Comparison of ENCODE assay signal across 8 cellular contexts in the genomic region with DNA sequence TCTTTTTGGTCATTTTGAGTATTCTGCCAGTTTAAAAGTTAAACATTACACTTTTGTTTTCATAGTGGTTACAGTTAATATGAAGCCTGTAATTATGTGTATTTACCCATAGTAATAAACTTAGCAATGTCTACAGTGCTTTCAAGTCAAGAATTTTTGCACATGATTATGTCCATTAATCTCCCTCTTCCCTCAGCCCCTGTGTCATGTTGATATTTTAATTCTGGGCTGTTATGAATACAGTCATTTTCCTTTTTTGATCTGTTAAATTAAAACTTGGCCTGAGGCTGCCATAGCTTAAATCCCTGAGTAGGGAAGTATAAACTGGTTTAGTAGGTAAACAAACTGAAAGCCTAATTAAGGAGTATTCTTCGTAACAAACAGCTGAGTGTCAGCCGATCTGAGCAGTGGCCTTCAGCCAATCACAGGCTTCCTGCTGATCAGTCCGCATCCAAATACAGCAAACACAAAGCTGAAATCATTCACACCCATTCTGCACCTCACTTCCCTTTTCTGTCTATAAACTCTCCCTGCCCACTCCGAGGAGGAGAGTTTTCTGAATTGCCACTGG. TPM values are rescaled to one million over a fixed set of nuclear protein-coding genes. Genes with fewer than 3 reads are reported as not detected.
DNase-seq lines count a peak whose midpoint lies in the region; ATAC-seq and TF ChIP-seq lines count a peak whose summit lies in the region.

No MANE protein-coding gene starts in this region.

- WGBS in testis, 2 donors: 38 to 45% methylated on average over 4 of the region's 4 CpGs

- no peak overlapping the region for H2AFZ ChIP-seq in PC-9

- BruUV-seq in PC-9 (replicated peaks; lab: Mats Ljungman, UMichigan): no TSS peak

- intact Hi-C loops in PC-9 (cut with micrococcal nuclease; ENCODE audit: unreplicated experiment) (no loop called here), testis (cut with DNase I; ENCODE audit: low total_unique reads) (no loop called here)

- peak; percentile 27 for DNase-seq in DMS153 treated with DMSO at 0.1 percent for 48 hours (lab: John Stamatoyannopoulos, UW; ENCODE audit: unreplicated experiment)
- DNase-seq in PC-9: no peak
- peak; percentile 35 for DNase-seq in iPS-NIHi7 (ENCODE audit: extremely low spot score)
- no peak for DNase-seq in testis

- H3F3A ChIP-seq in PC-9 (ENCODE audit: insufficient read depth, low read depth): no peaks in the 10 kb centered on the region

- H3K4me1 ChIP-seq in PC-9 (replicated peaks; ENCODE audit: insufficient read depth) (0 out of 2 replicates have a peak, but pooled peaks cover 5% of the 10 kb centered on the region), testis (no peaks in the 10 kb centered on the region)

- CTCF ChIA-PET in PC-9 (lab: Charles Lee): no interaction called here

- no peaks in the 10 kb centered on the region for H3K36me3 ChIP-seq in PC-9 (ENCODE audit: low read depth)
- H3K36me3 ChIP-seq in testis (ENCODE audit: low read depth, missing control alignments): no peaks in the 10 kb centered on the region

- peak; percentile 86 for ATAC-seq in GM19468 (IDR thresholded peaks at IDR 0.05; ENCODE audit: extremely low read depth, unreplicated experiment)
- ATAC-seq in HG03442 (IDR thresholded peaks at IDR 0.05; ENCODE audit: unreplicated experiment): peak; percentile 99
- no peak for ATAC-seq in GM19397 (IDR thresholded peaks at IDR 0.05; ENCODE audit: unreplicated experiment)
- no peak for ATAC-seq in activated CD4-positive, CD25-positive, alpha-beta regulatory T cell treated with anti-CD3 and anti-CD28 coated beads, Interleukin-2, amount 50 U/mL, for 24 hours

- peaks cover 17% of the 10 kb centered on the region for H3K27me3 ChIP-seq in PC-9 (ENCODE audit: insufficient read depth, low read depth)
- no peaks in the 10 kb centered on the region for H3K27me3 ChIP-seq in testis

- H3K79me2 ChIP-seq in PC-9 (ENCODE audit: low read depth): no peaks in the 10 kb centered on the region

- POLR2A ChIA-PET in PC-9 (lab: Charles Lee; ENCODE audit: unreplicated experiment): no interaction called here

- H3K9me3 ChIP-seq in PC-9 (ENCODE audit: insufficient read depth, low read depth) (no peaks in the 10 kb centered on the region), testis (no peaks in the 10 kb centered on the region)

- peak overlapping the region; percentile 41; the same call in 1 of the 2 replicates for H3K4me2 ChIP-seq in PC-9

- TF ChIP-seq POLR2A in testis (IDR thresholded peaks at IDR 0.05): no peak

- H3K9me2 ChIP-seq in PC-9 (ENCODE audit: insufficient read depth): no peaks in the 10 kb centered on the region

- no peaks in the 10 kb centered on the region for H4K20me1 ChIP-seq in PC-9 (ENCODE audit: insufficient read depth)

- H3K27ac ChIP-seq in PC-9 (no peak overlapping the region), testis (no peak overlapping the region)

- H3K4me3 ChIP-seq in PC-9 (no peak overlapping the region), testis (no peak overlapping the region)

- TF ChIP-seq CTCF in PC-9 (conservative IDR thresholded peaks at IDR 0.05): no peak
- no peak for TF ChIP-seq CTCF in testis (IDR thresholded peaks at IDR 0.05)

RNA-seq across cellular contexts. Expression of a gene that starts 9.5 kb away (rescaled TPM):
- 31.5 and 39.9 TPM in 2 replicates for total RNA-seq in PC-9 (2021)
- 10 to 100 TPM; 45.7 to 64.6 TPM for total RNA-seq in testis
- polyA plus RNA-seq in testis (ENCODE audit: insufficient read depth, low read depth, low replicate concordance): 68.3 TPM

RNA-seq across cellular contexts. Expression of a gene that starts 30.9 kb away (rescaled TPM):
- total RNA-seq in PC-9 (2021) (7.4 and 13.3 TPM in 2 replicates), testis (10 to 100 TPM; 22.5 to 24.0 TPM)
- polyA plus RNA-seq in testis (ENCODE audit: insufficient read depth, low read depth, low replicate concordance): 54.2 TPM

RNA-seq across cellular contexts. Expression of a gene that starts 43.6 kb away (rescaled TPM):
- total RNA-seq in PC-9 (2021) (not detected in 2 replicates), testis (under 1 TPM; 0.39 to 0.62 TPM)
- 0.16 TPM for polyA plus RNA-seq in testis (ENCODE audit: insufficient read depth, low read depth, low replicate concordance)

Comparison
In these comparisons a context has a peak if more than half of its experiments do, and no peak if none do; other contexts are left out.
1. DNase-seq: peak in DMS153 treated with DMSO at 0.1 percent for 48 hours (single experiment) and iPS-NIHi7 (single experiment); none in PC-9 (0 of 2) and testis (single experiment).
2. ATAC-seq: peak in GM19468 (single experiment) and HG03442 (single experiment); none in GM19397 (single experiment) and activated CD4-positive, CD25-positive, alpha-beta regulatory T cell treated with anti-CD3 and anti-CD28 coated beads, Interleukin-2, amount 50 U/mL, for 24 hours (0 of 2).